19 cellular contexts compared by ENCODE assay signal in the genomic region with DNA sequence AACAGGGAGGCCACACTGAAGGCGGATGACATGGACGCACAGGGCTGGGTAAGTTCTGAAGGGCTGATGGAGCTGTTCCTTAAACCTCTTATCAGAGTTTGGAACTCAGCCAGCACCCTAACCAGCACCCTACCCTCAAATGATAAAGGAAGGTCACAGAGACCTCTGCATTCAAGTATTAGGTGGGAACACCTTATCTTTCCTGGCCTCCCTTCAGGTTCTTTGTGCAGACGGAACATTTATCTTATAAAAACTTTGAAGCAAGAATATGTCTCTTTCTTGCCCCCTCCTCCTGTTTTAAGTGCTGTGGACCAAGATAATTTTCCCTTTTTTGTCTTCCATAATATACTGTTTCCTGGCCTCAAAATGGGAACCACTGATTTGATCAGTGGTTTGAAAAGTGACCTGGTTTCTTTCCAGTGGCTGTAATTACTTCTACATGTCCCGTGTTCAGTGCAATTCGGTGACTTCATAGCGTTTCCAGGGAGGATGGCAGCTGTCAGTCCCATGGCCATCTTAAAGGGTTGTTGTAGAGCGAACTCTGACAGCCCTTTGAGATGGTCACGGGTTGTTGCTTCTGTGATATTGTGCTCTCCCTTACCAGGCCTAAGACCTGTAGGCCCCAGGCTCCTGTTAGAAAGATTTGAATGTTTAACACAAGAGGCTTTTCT.
"Had no signal": no experiment of that assay in that cellular context is flagged by ENCODE, and none has a peak within 500 bp of the region (broad histone marks: within the 10 kb centered on the region; RNA-seq: fewer than 3 reads in every experiment).

No MANE protein-coding gene starts in this region.

- H3K27me3 Mint-ChIP-seq: activated B cell treated with CpG ODN at 0.5 μM for 24 hours; activated CD4-positive, alpha-beta T cell treated with anti-CD3 and anti-CD28 coated beads, Interleukin-2, amount 10 ng/mL, durations not matched to agents 7 days and 5 days; central memory CD8-positive, alpha-beta T cell; stimulated activated memory B cell treated with anti-CD40 and anti-IgM and Interleukin-4, amounts not matched to agents 10 μg/mL and 1 μg/mL and 100 μg/mL, for 72 hours; type B pancreatic cell had no signal

- H3K4me1 ChIP-seq: body of pancreas had no signal

- H3K9me3 ChIP-seq: body of pancreas, gastrocnemius medialis, neutrophil had no signal

- H3K4me3 ChIP-seq: body of pancreas, gastrocnemius medialis had no signal

- H3K36me3 ChIP-seq: gastrocnemius medialis, neutrophil had no signal

- H3K4me3 Mint-ChIP-seq: activated B cell treated with CpG ODN at 0.5 μM for 24 hours; activated CD4-positive, alpha-beta T cell treated with anti-CD3 and anti-CD28 coated beads, Interleukin-2, amount 10 ng/mL, durations not matched to agents 7 days and 5 days; central memory CD8-positive, alpha-beta T cell; stimulated activated memory B cell treated with anti-CD40 and anti-IgM and Interleukin-4, amounts not matched to agents 10 μg/mL and 1 μg/mL and 100 μg/mL, for 72 hours; type B pancreatic cell had no signal

- H3K27ac ChIP-seq: body of pancreas, gastrocnemius medialis, neutrophil had no signal

- H3K4me1 Mint-ChIP-seq: activated B cell treated with CpG ODN at 0.5 μM for 24 hours had no signal

- H3K27ac Mint-ChIP-seq: activated B cell treated with CpG ODN at 0.5 μM for 24 hours; activated CD4-positive, alpha-beta T cell treated with anti-CD3 and anti-CD28 coated beads, Interleukin-2, amount 10 ng/mL, durations not matched to agents 7 days and 5 days; activated naive CD4-positive, alpha-beta T cell treated with anti-CD3 and anti-CD28 coated beads, Interleukin-2, amount 50 U/mL, for 72 hours; stimulated activated memory B cell treated with anti-CD40 and anti-IgM and Interleukin-4, amounts not matched to agents 10 μg/mL and 1 μg/mL and 100 μg/mL, for 72 hours; type B pancreatic cell had no signal

- DNase-seq: activated B cell treated with CpG ODN at 0.5 μM for 24 hours; activated CD4-positive, alpha-beta T cell treated with anti-CD3 and anti-CD28 coated beads, Interleukin-2, amount 10 ng/mL, durations not matched to agents 7 days and 5 days; activated CD8-positive, alpha-beta memory T cell treated with anti-CD3 and anti-CD28 coated beads for 24 hours; activated effector memory CD4-positive, alpha-beta T cell treated with Interleukin-2 at 50 U/mL for 16 hours; amniotic stem cell; body of pancreas; cortex of kidney; effector memory CD4-positive, alpha-beta T cell; gastrocnemius medialis; kidney; midbrain; small intestine; substantia nigra; T1000 had no signal

- H3K36me3 Mint-ChIP-seq: stimulated activated memory B cell treated with anti-CD40 and anti-IgM and Interleukin-4, amounts not matched to agents 10 μg/mL and 1 μg/mL and 100 μg/mL, for 72 hours; type B pancreatic cell had no signal

- H3K9me3 Mint-ChIP-seq: activated B cell treated with CpG ODN at 0.5 μM for 24 hours; activated CD4-positive, alpha-beta T cell treated with anti-CD3 and anti-CD28 coated beads, Interleukin-2, amount 10 ng/mL, durations not matched to agents 7 days and 5 days; central memory CD8-positive, alpha-beta T cell; stimulated activated memory B cell treated with anti-CD40 and anti-IgM and Interleukin-4, amounts not matched to agents 10 μg/mL and 1 μg/mL and 100 μg/mL, for 72 hours; type B pancreatic cell had no signal

- H3K27me3 ChIP-seq: body of pancreas, gastrocnemius medialis, neutrophil had no signal
